Comparison of ENCODE assay signal across 7 cellular contexts in genomic region chr4:91359041-91359713, GRCh38.
DNase-seq lines count a peak whose midpoint lies in the region; ATAC-seq, FAIRE-seq and TF ChIP-seq lines count a peak whose summit lies in the region.
"Not testable (repeated sequence)": the region's sequence is repeated elsewhere in the genome, so short reads cannot be mapped to it uniquely, and the experiment has no call there.

No MANE protein-coding gene starts in this region.

- WGBS in body of pancreas, 2 donors: 27 to 34% methylated on average over 6 of the region's 6 CpGs

- H3K9me3 ChIP-seq in MG63; body of pancreas; kidney (ENCODE audit: control insufficient read depth in 1 of 2, low read length in 2 of 2): not testable (repeated sequence)

- peak; percentile 42 for ATAC-seq in GM18498 (IDR thresholded peaks at IDR 0.05; ENCODE audit: unreplicated experiment)
- peak; percentile 57 for ATAC-seq in GM18907 (IDR thresholded peaks at IDR 0.05; ENCODE audit: unreplicated experiment)
- ATAC-seq in GM21786 (IDR thresholded peaks at IDR 0.05; ENCODE audit: unreplicated experiment): peak; percentile 29
- peak; percentile 64 for ATAC-seq in body of pancreas

- not testable (repeated sequence) for FAIRE-seq in kidney (lab: Jason Lieb, UNC)

- not testable (repeated sequence) for TF ChIP-seq POLR2A in body of pancreas (IDR thresholded peaks at IDR 0.05)

- H3K27ac ChIP-seq in body of pancreas: peak overlapping the region in 3 of 4 donors; percentile 62 to 83 (median 74)
- not testable (repeated sequence) for H3K27ac ChIP-seq in kidney (ENCODE audit: low read depth in 2 of 2, low read length in 2 of 2)

- H3K9ac ChIP-seq in kidney (ENCODE audit: low read length in 2 of 2): not testable (repeated sequence)

- H3K4me3 ChIP-seq in MG63; body of pancreas; kidney (ENCODE audit: low read length in 2 of 2): not testable (repeated sequence)

- H3K27me3 ChIP-seq in MG63, body of pancreas: not testable (repeated sequence)

- H3K4me1 ChIP-seq in body of pancreas: peaks cover 17% of the 10 kb centered on the region
- not testable (repeated sequence) for H3K4me1 ChIP-seq in kidney (ENCODE audit: control insufficient read depth in 1 of 2, insufficient read depth in 1 of 2, low read depth in 1 of 2, low read length in 2 of 2)

- not testable (repeated sequence) for H3K36me3 ChIP-seq in MG63; body of pancreas (replicated peaks in 1 of 2; ENCODE audit: insufficient read depth in 1 of 2, low read depth in 2 of 2); kidney (ENCODE audit: control insufficient read depth in 1 of 2, insufficient read depth in 2 of 2, low read length in 2 of 2)

- DNase-seq in MG63 (peak; percentile 1), body of pancreas (peak; percentile 54 to 74 (median 72)), kidney (peak; percentile 38), mucosa of gallbladder (ENCODE audit: low spot score) (peak; percentile 61)

- TF ChIP-seq CTCF in body of pancreas (IDR thresholded peaks at IDR 0.05); kidney (IDR thresholded peaks at IDR 0.05; ENCODE audit: borderline replicate concordance, extremely low read depth, insufficient read depth): not testable (repeated sequence)

- intact Hi-C loops in body of pancreas (cut with DNase I); kidney (cut with DNase I): not testable (repeated sequence)

Comparison
In these comparisons a context has a peak if more than half of its experiments do, and no peak if none do; other contexts are left out.
1. DNase-seq: peak in every context shown above with its lines; median percentile 72 in body of pancreas; 61 in mucosa of gallbladder; 38 in kidney; 1 in MG63.